9 cellular contexts compared by ENCODE assay signal in the genomic region with DNA sequence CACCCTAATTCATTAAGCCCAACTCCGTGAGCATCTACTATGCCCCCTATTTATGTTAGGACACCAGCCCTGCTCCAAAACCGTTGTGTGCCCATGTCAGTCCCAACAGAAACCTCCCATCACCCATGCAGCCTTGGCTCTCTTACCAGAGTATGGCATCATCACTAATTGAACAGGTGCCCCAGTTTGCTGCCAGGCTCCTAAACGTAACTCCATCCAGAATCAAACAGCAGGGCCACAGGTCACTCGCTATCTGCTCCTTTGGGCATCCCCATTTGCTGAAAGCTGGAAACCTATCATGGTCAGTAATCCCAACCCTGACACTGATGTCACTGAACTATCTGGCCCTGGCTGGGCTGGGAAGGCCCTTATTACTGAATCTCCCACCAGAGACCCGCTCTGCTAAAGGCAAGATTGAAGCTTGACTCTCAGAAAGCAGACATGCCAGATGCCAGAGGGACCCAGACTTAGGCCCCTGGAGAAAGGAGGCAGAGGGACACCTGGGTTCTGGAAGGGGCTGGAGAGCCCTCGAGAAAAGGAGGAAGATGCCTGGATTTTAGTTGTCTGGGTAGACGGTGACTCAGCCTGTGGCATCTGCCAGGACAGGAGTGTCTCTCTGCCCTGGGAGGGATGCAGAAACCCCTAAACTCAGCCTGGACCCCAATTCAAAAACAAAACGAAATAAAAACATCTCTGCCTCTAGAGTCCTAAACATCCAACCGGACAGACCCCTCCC. TPM values are rescaled to one million over a fixed set of nuclear protein-coding genes. Genes with fewer than 3 reads are reported as not detected.
DNase-seq lines count a peak whose midpoint lies in the region; ATAC-seq and TF ChIP-seq lines count a peak whose summit lies in the region.
"Had no signal": no experiment of that assay in that cellular context is flagged by ENCODE, and none has a peak within 500 bp of the region (broad histone marks: within the 10 kb centered on the region; RNA-seq: fewer than 3 reads in every experiment).

No MANE protein-coding gene starts in this region.

- H3K4me3 ChIP-seq in cardiac muscle cell (peak overlapping the region; percentile 12), upper lobe of right lung (peak overlapping the region; percentile 39)
- H3K4me3 ChIP-seq: SJSA1 had no signal

- intact Hi-C loops in cardiac septum (cut with DNase I) (no loop called here), upper lobe of right lung (cut with DNase I) (no loop called here)

- H3K4me1 Mint-ChIP-seq in central memory CD8-positive, alpha-beta T cell: peaks cover 5% of the 10 kb centered on the region

- H3K4me1 ChIP-seq in cardiac muscle cell (ENCODE audit: low read depth): peaks cover 7% of the 10 kb centered on the region
- H3K4me1 ChIP-seq in upper lobe of right lung: peaks cover 7% of the 10 kb centered on the region
- H3K4me1 ChIP-seq: SJSA1 had no signal

- DNase-seq in cardiac muscle cell (ENCODE audit: low read depth in 1 of 2, low spot score in 1 of 2) (no peak), cardiac septum (ENCODE audit: low spot score) (no peak), mucosa of gallbladder (ENCODE audit: low spot score) (peak; percentile 37), upper lobe of right lung (no peak), AG08395 (ENCODE audit: low spot score) (no peak), GM19240 (ENCODE audit: insufficient read length, low spot score) (no peak), NCI-H1417 (lab: John Stamatoyannopoulos, UW) (no peak)
- DNase-seq in central memory CD8-positive, alpha-beta T cell (ENCODE audit: low spot score in 2 of 2): no peak

- H3K36me3 Mint-ChIP-seq in central memory CD8-positive, alpha-beta T cell (ENCODE audit: insufficient read depth): peaks cover 1% of the 10 kb centered on the region

- H3K9me3 ChIP-seq in cardiac muscle cell (ENCODE audit: low read depth) (no peaks in the 10 kb centered on the region), upper lobe of right lung (no peaks in the 10 kb centered on the region)
- H3K9me3 ChIP-seq: SJSA1 had no signal

- H3K27me3 ChIP-seq in cardiac muscle cell (peaks cover 6% of the 10 kb centered on the region), upper lobe of right lung (no peaks in the 10 kb centered on the region)
- H3K27me3 ChIP-seq: SJSA1 had no signal

- peaks cover 15% of the 10 kb centered on the region for H3K9me3 Mint-ChIP-seq in central memory CD8-positive, alpha-beta T cell

- peaks cover 48% of the 10 kb centered on the region for H3K27me3 Mint-ChIP-seq in central memory CD8-positive, alpha-beta T cell

- no peak overlapping the region for H3K27ac ChIP-seq in cardiac muscle cell
- peak overlapping the region; percentile 64 for H3K27ac ChIP-seq in upper lobe of right lung
- H3K27ac ChIP-seq: SJSA1 had no signal

- H3K4me3 Mint-ChIP-seq in central memory CD8-positive, alpha-beta T cell: peak overlapping the region; percentile 76

- H3K27ac Mint-ChIP-seq in central memory CD8-positive, alpha-beta T cell (ENCODE audit: low read depth): peak overlapping the region; percentile 58

- no peaks in the 10 kb centered on the region for H3K36me3 ChIP-seq in cardiac muscle cell
- H3K36me3 ChIP-seq in upper lobe of right lung: no peaks in the 10 kb centered on the region
- H3K36me3 ChIP-seq: SJSA1 had no signal

- ATAC-seq in central memory CD8-positive, alpha-beta T cell (replicated peaks; ENCODE audit: extremely low read depth, poor library complexity, severe bottlenecking): no peak
- no peak for ATAC-seq in upper lobe of right lung

- TF ChIP-seq CTCF in cardiac muscle cell (IDR thresholded peaks at IDR 0.05; ENCODE audit: low read depth, low read length): no peak
- no peak for TF ChIP-seq CTCF in upper lobe of right lung (IDR thresholded peaks at IDR 0.05)

RNA-seq across cellular contexts. Expression of a gene that starts 14.0 kb away (rescaled TPM):
- total RNA-seq in cardiac muscle cell (not detected in 2 replicates), cardiac septum (not detected), mucosa of gallbladder (93.5 TPM), upper lobe of right lung (4.6 TPM)
- polyA plus RNA-seq in cardiac muscle cell: 0.12 TPM in 1 of 2 replicates, not detected in the other
- total RNA-seq: SJSA1 had no signal

RNA-seq across cellular contexts. Expression of a gene that starts 22.8 kb away (rescaled TPM):
- total RNA-seq in cardiac muscle cell (not detected in 2 replicates), cardiac septum (not detected), mucosa of gallbladder (149 TPM), upper lobe of right lung (369 TPM)
- 0.86 and 1.8 TPM in 2 replicates for polyA plus RNA-seq in cardiac muscle cell
- total RNA-seq: SJSA1 had no signal

RNA-seq across cellular contexts. Expression of a gene that starts 28.7 kb away (rescaled TPM):
- total RNA-seq in cardiac muscle cell: not detected in 2 replicates
- not detected in 2 replicates for polyA plus RNA-seq in cardiac muscle cell
- not detected for total RNA-seq in cardiac septum
- total RNA-seq in mucosa of gallbladder: 7.1 TPM
- 1.1 TPM for total RNA-seq in upper lobe of right lung
- total RNA-seq: SJSA1 had no signal

RNA-seq across cellular contexts. Expression of a gene that starts 40.8 kb away (rescaled TPM):
- 59.3 and 61.3 TPM in 2 replicates for total RNA-seq in cardiac muscle cell
- 24.8 and 27.5 TPM in 2 replicates for polyA plus RNA-seq in cardiac muscle cell
- 24.7 TPM for total RNA-seq in cardiac septum
- 61.4 TPM for total RNA-seq in mucosa of gallbladder
- 28.7 TPM for total RNA-seq in upper lobe of right lung

RNA-seq across cellular contexts. Expression of a gene that starts 46.8 kb away (rescaled TPM):
- total RNA-seq in cardiac muscle cell (24.0 and 25.8 TPM in 2 replicates), cardiac septum (16.0 TPM), mucosa of gallbladder (37.0 TPM), upper lobe of right lung (44.6 TPM)
- polyA plus RNA-seq in cardiac muscle cell: 18.0 and 20.7 TPM in 2 replicates

Comparison
In these comparisons a context has a peak if more than half of its experiments do, and no peak if none do; other contexts are left out.
1. RNA of a gene that starts 14.0 kb away (total RNA-seq): 93.5 TPM in mucosa of gallbladder (single experiment); 4.6 TPM in upper lobe of right lung (single experiment), not detected in cardiac muscle cell and not detected in cardiac septum (single experiment); every median in the first group is over 10 times any median in the second.
2. RNA of a gene that starts 22.8 kb away (total RNA-seq): 369 TPM in upper lobe of right lung (single experiment) and 149 TPM in mucosa of gallbladder (single experiment); not detected in cardiac septum (single experiment) and not detected in cardiac muscle cell; every median in the first group is over 100 times any median in the second.